In genomic region chr22:43253839-43254238, GRCh38 we compare ENCODE assay signal across 14 cellular contexts.
DNase-seq lines count a peak whose midpoint lies in the region; ATAC-seq, FAIRE-seq and TF ChIP-seq lines count a peak whose summit lies in the region.
"Had no signal": no experiment of that assay in that cellular context is flagged by ENCODE, and none has a peak within 500 bp of the region (broad histone marks: within the 10 kb centered on the region; RNA-seq: fewer than 3 reads in every experiment).

No MANE protein-coding gene starts in this region.

- no peak overlapping the region for H3K4ac ChIP-seq in mesendoderm (ENCODE audit: low read depth, low read length)

- ATAC-seq in HepG2 = no peak
- 0 out of 3 replicates have a peak, but pooled peaks have one; percentile 43 for ATAC-seq in RWPE2 (ENCODE audit: low read depth)

- H3K4me3 ChIP-seq in liver (ENCODE audit: low read depth in 1 of 3, low read length in 3 of 3) (no peak overlapping the region), HepG2 (replicated peaks in 1 of 3; ENCODE audit: insufficient read depth in 1 of 3, low read depth in 2 of 3, low read length in 3 of 3) (no peak overlapping the region), RWPE2 (ENCODE audit: severe bottlenecking) (no peak overlapping the region), mesendoderm (ENCODE audit: low read length) (no peak overlapping the region)
- H3K4me3 ChIP-seq: BLaER1 treated with 17β-estradiol and CSF1 and Interleukin-3, amounts not matched to agents 10 nM and 100 nM had no signal

- 62% methylated on average over 5 of the region's 5 CpGs for WGBS in liver
- WGBS in HepG2 (ENCODE audit: low lambda C conversion rate) = no CpG with 5 or more reads among the region's 5 CpGs
- WGBS in mesendoderm (ENCODE audit: extremely low coverage, insufficient coverage, low lambda C conversion rate) = no CpG with 5 or more reads among the region's 5 CpGs

- H3K27ac ChIP-seq in liver (ENCODE audit: low read depth in 1 of 2, low read length in 2 of 2) (peak overlapping the region; percentile 9 to 37), HepG2 (ENCODE audit: extremely low read length, insufficient read depth, low read length) (no peak overlapping the region), RWPE2 (ENCODE audit: poor library complexity, severe bottlenecking) (no peak overlapping the region), mesendoderm (ENCODE audit: low read depth, low read length) (no peak overlapping the region)
- H3K27ac ChIP-seq: BLaER1 treated with 17β-estradiol and CSF1 and Interleukin-3, amounts not matched to agents 10 nM and 100 nM had no signal

- no peak overlapping the region for H4K8ac ChIP-seq in mesendoderm (ENCODE audit: low read depth, low read length)

- H3K79me2 ChIP-seq in HepG2 (ENCODE audit: insufficient read depth, low read length) (no peaks in the 10 kb centered on the region), mesendoderm (ENCODE audit: control insufficient read depth, insufficient read depth, low read length) (no peaks in the 10 kb centered on the region)

- H3K23ac ChIP-seq in mesendoderm (ENCODE audit: low read length) = no peak overlapping the region

- H4K5ac ChIP-seq in mesendoderm (ENCODE audit: low read length) = no peak overlapping the region

- H2BK15ac ChIP-seq in mesendoderm (replicated peaks; ENCODE audit: low read depth) = no peak overlapping the region

- H2AFZ ChIP-seq in HepG2 (ENCODE audit: low read length) = no peak overlapping the region

- H2BK120ac ChIP-seq in mesendoderm (ENCODE audit: low read depth, low read length) = no peak overlapping the region

- H3K9me3 ChIP-seq in liver (ENCODE audit: control insufficient read depth in 4 of 4, low read length in 3 of 4) (no peaks in the 10 kb centered on the region), HepG2 (ENCODE audit: low read length) (no peaks in the 10 kb centered on the region), RWPE2 (ENCODE audit: severe bottlenecking) (no peaks in the 10 kb centered on the region)
- H3K9me3 ChIP-seq: BLaER1 treated with 17β-estradiol and CSF1 and Interleukin-3, amounts not matched to agents 10 nM and 100 nM had no signal

- no peak overlapping the region for H3K56ac ChIP-seq in mesendoderm (ENCODE audit: low read length)

- FAIRE-seq in HepG2 (lab: Jason Lieb, UNC) = no peak
- FAIRE-seq: GM18507 had no signal

- H3K9ac ChIP-seq in liver (ENCODE audit: low read depth in 1 of 2, low read length in 2 of 2) = no peak overlapping the region
- no peak overlapping the region for H3K9ac ChIP-seq in HepG2 (ENCODE audit: insufficient read depth, low read depth, low read length)
- no peak overlapping the region for H3K9ac ChIP-seq in mesendoderm (ENCODE audit: low read length)
- H3K9ac ChIP-seq: BLaER1 treated with 17β-estradiol and CSF1 and Interleukin-3, amounts not matched to agents 10 nM and 100 nM had no signal

- TF ChIP-seq EP300 in HepG2 (IDR thresholded peaks at IDR 0.05; ENCODE audit: low read depth in 2 of 2, low read length in 2 of 2) (no peak), HepG2 (CRISPR knock-in tag; IDR thresholded peaks at IDR 0.05; ENCODE audit: borderline replicate concordance) (no peak)

- no peak for TF ChIP-seq CTCF in liver (IDR thresholded peaks at IDR 0.05; ENCODE audit: low read depth, low read length, missing input control)
- TF ChIP-seq CTCF in HepG2 (CRISPR knock-in tag; IDR thresholded peaks at IDR 0.05) = no peak
- no peak for TF ChIP-seq CTCF in RWPE2 (IDR thresholded peaks at IDR 0.05; ENCODE audit: poor library complexity, severe bottlenecking)

- H2BK5ac ChIP-seq in mesendoderm (ENCODE audit: low read length) = no peak overlapping the region

- H3K4me1 ChIP-seq in liver (ENCODE audit: control insufficient read depth in 4 of 4, insufficient read depth in 4 of 4, low read length in 3 of 4) = peaks cover 0 to 11% (median 2%) of the 10 kb centered on the region in 4 donors
- peaks cover 10% of the 10 kb centered on the region for H3K4me1 ChIP-seq in HepG2 (ENCODE audit: insufficient read depth, low read length)
- H3K4me1 ChIP-seq in RWPE2 (ENCODE audit: insufficient read depth, poor library complexity, severe bottlenecking) = no peaks in the 10 kb centered on the region
- no peaks in the 10 kb centered on the region for H3K4me1 ChIP-seq in mesendoderm (ENCODE audit: control insufficient read depth, low read depth, low read length)

- H4K20me1 ChIP-seq in HepG2 (ENCODE audit: insufficient read depth, low read length) = no peaks in the 10 kb centered on the region

- H3K36me3 ChIP-seq in liver (ENCODE audit: control insufficient read depth in 4 of 4, insufficient read depth in 3 of 4, low read depth in 1 of 4, low read length in 3 of 4) = no peaks in the 10 kb centered on the region
- no peaks in the 10 kb centered on the region for H3K36me3 ChIP-seq in HepG2 (replicated peaks in 1 of 2; ENCODE audit: control insufficient read depth in 1 of 2, insufficient read depth in 2 of 2, low read length in 2 of 2)
- H3K36me3 ChIP-seq in RWPE2 (ENCODE audit: low read depth) = no peaks in the 10 kb centered on the region
- no peaks in the 10 kb centered on the region for H3K36me3 ChIP-seq in mesendoderm (ENCODE audit: control insufficient read depth, insufficient read depth, low read length)
- H3K36me3 ChIP-seq: BLaER1 treated with 17β-estradiol and CSF1 and Interleukin-3, amounts not matched to agents 10 nM and 100 nM had no signal

- CTCF ChIA-PET in HepG2 (lab: Yijun Ruan, JAX; ENCODE audit: low intra/inter-chr PET ratio, low total read pairs) = no interaction called here

- BruUV-seq in HepG2 (replicated peaks; lab: Mats Ljungman, UMichigan) = no TSS peak

- intact Hi-C loops in HepG2 (cut with micrococcal nuclease; ENCODE audit: unreplicated experiment) = no loop called here

- TF ChIP-seq RAD21 in liver (IDR thresholded peaks at IDR 0.05) (no peak), HepG2 (CRISPR knock-in tag; IDR thresholded peaks at IDR 0.05) (no peak)

- H3K4me2 ChIP-seq in HepG2 (ENCODE audit: low read depth, low read length) = no peak overlapping the region
- no peak overlapping the region for H3K4me2 ChIP-seq in mesendoderm (ENCODE audit: low read length)

- no peaks in the 10 kb centered on the region for H3K27me3 ChIP-seq in liver (ENCODE audit: control insufficient read depth in 4 of 4, insufficient read depth in 4 of 4, low read length in 3 of 4)
- H3K27me3 ChIP-seq in HepG2 (ENCODE audit: control insufficient read depth in 1 of 2, insufficient read depth in 2 of 2, low read length in 2 of 2) = peaks cover 12 to 83% of the 10 kb centered on the region in 2 experiments
- H3K27me3 ChIP-seq in RWPE2 (ENCODE audit: insufficient read depth, poor library complexity, severe bottlenecking) = no peaks in the 10 kb centered on the region
- no peaks in the 10 kb centered on the region for H3K27me3 ChIP-seq in mesendoderm (ENCODE audit: insufficient read depth, low read length, poor library complexity)

- TF ChIP-seq POLR2A in HepG2 (IDR thresholded peaks at IDR 0.05; ENCODE audit: insufficient read depth in 1 of 2, low read depth in 2 of 2, low read length in 2 of 2) = no peak

- no peaks in the 10 kb centered on the region for H3K79me1 ChIP-seq in mesendoderm (ENCODE audit: low read length)

- POLR2A ChIA-PET in HepG2 (lab: Yijun Ruan, JAX) = no interaction called here

- no peak overlapping the region for H2AK5ac ChIP-seq in mesendoderm (ENCODE audit: low read length)

- no peak overlapping the region for H3K18ac ChIP-seq in mesendoderm (ENCODE audit: low read length)

- DNase-seq in HepG2 (ENCODE audit: low spot score) (no peak), RWPE2 (ENCODE audit: low spot score) (no peak), mesendoderm (peak; percentile 15), T1000 (lab: John Stamatoyannopoulos, UW) (no peak), NCI-H524 treated with DMSO at 0.1 percent for 48 hours (lab: John Stamatoyannopoulos, UW) (no peak), NCI-H82 (lab: John Stamatoyannopoulos, UW) (no peak)
- DNase-seq: ACHN; CD4-positive, CD25-positive, alpha-beta regulatory T cell; DMS 273 treated with DMSO at 0.1 percent for 48 hours; GOT3; H9 had no signal

- in situ Hi-C loops in HepG2 (cut with HindIII; ENCODE audit: extremely low pct_ligation_motif_present, low pct_unique_long_range_greater_than_20kb) = no loop called here

TF ChIP-seq in liver, 16 proteins besides CTCF, POLR2A, EP300 and RAD21:
- TF ChIP-seq NR2F2 (IDR thresholded peaks at IDR 0.05) = no peak
- TF ChIP-seq HNF4A (conservative IDR thresholded peaks at IDR 0.05) = peak in 1 of 2 donors; percentile 48

TF ChIP-seq in HepG2, 621 proteins besides CTCF, POLR2A, EP300 and RAD21:
- TF ChIP-seq ZC3H13 (CRISPR knock-in tag; IDR thresholded peaks at IDR 0.05) (no peak), ONECUT2 (CRISPR knock-in tag; IDR thresholded peaks at IDR 0.05) (no peak), LRRFIP1 (CRISPR knock-in tag; conservative IDR thresholded peaks at IDR 0.05) (no peak)

Comparison
In these comparisons a context has a peak if more than half of its experiments do, and no peak if none do; other contexts are left out.
1. H3K27ac ChIP-seq: peak in liver (2 of 2); none in HepG2 (single experiment), RWPE2 (single experiment) and mesendoderm (single experiment).